In genomic region chr9:129397335-129397734, GRCh38 we compare ENCODE assay signal across 1 cellular context.
TF ChIP-seq lines count a peak whose summit lies in the region.

No MANE protein-coding gene starts in this region.

TF ChIP-seq in K562, 482 proteins besides CTCF, POLR2A, EP300 and RAD21 (continued from another document):
- TF ChIP-seq HBP1 (CRISPR knock-in tag; IDR thresholded peaks at IDR 0.05) (peak; percentile 60; the same call in 1 of the 2 replicates), SOX6 (IDR thresholded peaks at IDR 0.05) (no peak), HOXB6 (CRISPR knock-in tag; IDR thresholded peaks at IDR 0.05; ENCODE audit: borderline replicate concordance) (no peak), CHD1 (IDR thresholded peaks at IDR 0.05; ENCODE audit: low read length) (no peak), RHOXF2B (CRISPR knock-in tag; conservative IDR thresholded peaks at IDR 0.05) (no peak), ZNF274 (IDR thresholded peaks at IDR 0.05; ENCODE audit: borderline replicate concordance, low read depth, low read length) (no peak), PHB (CRISPR knock-in tag; IDR thresholded peaks at IDR 0.05) (no peak), CTBP1 (IDR thresholded peaks at IDR 0.05; ENCODE audit: borderline replicate concordance) (peak; percentile 33; the same call in 1 of the 2 replicates), XRCC3 (IDR thresholded peaks at IDR 0.05) (no peak), PTTG1 (tag; IDR thresholded peaks at IDR 0.05; ENCODE audit: low read depth) (no peak), ZNF263 (CRISPR knock-in tag; IDR thresholded peaks at IDR 0.05; ENCODE audit: borderline replicate concordance) (no peak), SIRT6 (IDR thresholded peaks at IDR 0.05; ENCODE audit: low read depth, low read length) (no peak), SMARCE1 (IDR thresholded peaks at IDR 0.05) (no peak), KDM1A (IDR thresholded peaks at IDR 0.05) (peak in 1 of 2 experiments; percentile 35; a peak in 1 of 4 replicates), ZNF655 (CRISPR knock-in tag; IDR thresholded peaks at IDR 0.05) (no peak), ATF7 (IDR thresholded peaks at IDR 0.05) (no peak), NFIC (IDR thresholded peaks at IDR 0.05) (no peak), FIP1L1 (IDR thresholded peaks at IDR 0.05; ENCODE audit: low read depth, low read length, poor library complexity, severe bottlenecking) (no peak), CBFA2T3 (IDR thresholded peaks at IDR 0.05) (no peak), PPARD (CRISPR knock-in tag; IDR thresholded peaks at IDR 0.05) (no peak), ZNF398 (CRISPR knock-in tag; IDR thresholded peaks at IDR 0.05) (no peak)
- TF ChIP-seq, protein P1, sequence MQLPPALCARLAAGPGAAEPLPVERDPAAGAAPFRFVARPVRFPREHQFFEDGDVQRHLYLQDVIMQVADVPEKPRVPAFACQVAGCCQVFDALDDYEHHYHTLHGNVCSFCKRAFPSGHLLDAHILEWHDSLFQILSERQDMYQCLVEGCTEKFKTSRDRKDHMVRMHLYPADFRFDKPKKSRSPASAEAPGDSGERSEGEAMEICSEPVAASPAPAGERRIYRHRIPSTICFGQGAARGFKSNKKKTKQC (CRISPR knock-in tag; IDR thresholded peaks at IDR 0.05), result no peak
